Comparison of ENCODE assay signal across 8 cellular contexts in the genomic region with DNA sequence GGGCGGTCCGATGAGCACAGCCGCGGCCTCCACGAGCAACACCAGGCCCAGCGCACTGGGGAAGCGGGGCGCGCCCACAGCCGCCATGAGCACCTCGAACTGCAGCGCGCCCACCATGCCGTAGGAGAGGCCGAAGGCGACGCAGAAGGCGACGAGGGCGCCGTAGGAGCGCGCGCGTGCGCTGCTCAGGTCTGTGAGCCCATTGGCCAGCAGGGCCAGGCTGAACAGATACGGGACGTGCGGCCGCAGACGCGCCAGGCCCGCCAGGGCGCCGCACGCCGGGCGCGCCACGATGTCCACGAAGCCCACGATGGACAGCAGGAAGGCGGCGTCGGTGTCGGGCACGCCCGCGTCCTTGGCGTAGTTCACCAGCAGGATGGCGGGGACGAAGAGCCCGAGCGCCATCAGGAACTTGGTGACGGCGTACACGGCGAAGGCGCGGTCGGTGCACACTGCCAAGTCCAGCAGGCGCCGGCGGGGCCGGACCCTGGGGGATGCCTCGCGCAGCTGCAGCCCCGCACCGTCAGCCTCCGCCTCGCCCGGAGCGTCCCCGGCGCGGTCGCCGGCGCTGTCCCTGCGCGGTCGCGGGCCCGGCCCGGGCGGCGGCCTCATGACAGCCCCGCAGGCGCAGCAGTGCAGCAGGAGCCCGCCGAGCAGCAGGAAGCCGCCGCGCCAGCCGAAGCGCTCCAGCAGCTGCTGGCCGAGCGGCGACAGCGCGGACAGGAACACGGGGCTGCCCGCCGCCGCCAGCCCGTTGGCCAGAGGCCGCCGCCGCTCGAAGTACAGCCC. TPM values are rescaled to one million over a fixed set of nuclear protein-coding genes. Genes with fewer than 3 reads are reported as not detected.
DNase-seq lines count a peak whose midpoint lies in the region; ATAC-seq and TF ChIP-seq lines count a peak whose summit lies in the region.

No MANE protein-coding gene starts in this region.

- H3K4me3 Mint-ChIP-seq in activated CD8-positive, alpha-beta memory T cell treated with anti-CD3 and anti-CD28 coated beads, Interleukin-2, amount 10 ng/mL, durations not matched to agents 7 days and 5 days = no peak overlapping the region
- peak overlapping the region; percentile 34 for H3K4me3 Mint-ChIP-seq in dendritic cell treated with granulocyte-macrophage colony-stimulating factor and Interleukin-4, amounts not matched to agents 40 ng/mL and 50 ng/mL, for 4 days

- peak; percentile 37 for ATAC-seq in activated CD8-positive, alpha-beta memory T cell treated with anti-CD3 and anti-CD28 coated beads, Interleukin-2, amount 10 ng/mL, durations not matched to agents 7 days and 5 days
- peak; percentile 46 to 59 (median 56) for ATAC-seq in right lobe of liver

- TF ChIP-seq CTCF in right lobe of liver (IDR thresholded peaks at IDR 0.05) (no peak), transverse colon (IDR thresholded peaks at IDR 0.05) (no peak)

- H3K36me3 Mint-ChIP-seq in activated CD8-positive, alpha-beta memory T cell treated with anti-CD3 and anti-CD28 coated beads, Interleukin-2, amount 10 ng/mL, durations not matched to agents 7 days and 5 days = no peaks in the 10 kb centered on the region
- peaks cover 3% of the 10 kb centered on the region for H3K36me3 Mint-ChIP-seq in dendritic cell treated with granulocyte-macrophage colony-stimulating factor and Interleukin-4, amounts not matched to agents 40 ng/mL and 50 ng/mL, for 4 days (ENCODE audit: low read depth)

- no peak for DNase-seq in activated CD8-positive, alpha-beta memory T cell treated with anti-CD3 and anti-CD28 coated beads, Interleukin-2, amount 10 ng/mL, durations not matched to agents 7 days and 5 days
- no peak for DNase-seq in activated CD8-positive, alpha-beta memory T cell treated with anti-CD3 and anti-CD28 coated beads, Interleukin-2, amount 50 U/mL, for 4 hours
- DNase-seq in right lobe of liver (peak; percentile 47 to 58 (median 49)), transverse colon (peak; percentile 22), HCEC 1CT (no peak), OCI-M2 (lab: John Stamatoyannopoulos, UW; ENCODE audit: unreplicated experiment) (no peak), cerebellar cortex (ENCODE audit: low spot score) (no peak)

- 3% methylated on average over 6 of the region's 110 CpGs for WGBS in right lobe of liver (ENCODE audit: insufficient coverage, low coverage, low lambda C conversion rate, missing lambda C conversion rate)
- WGBS in transverse colon (ENCODE audit: low coverage in 1 of 2), 2 donors = 15 to 32% methylated on average over 13 to 50 of the region's 110 CpGs

- CTCF ChIA-PET in activated CD8-positive, alpha-beta memory T cell treated with anti-CD3 and anti-CD28 coated beads, Interleukin-2, amount 10 ng/mL, durations not matched to agents 7 days and 5 days (lab: Charles Lee) = interaction anchor here (0.6 kb wide), 1 partner anchor 127 kb away, joined by 3 read pairs; no protein-coding TSS in a partner anchor

- no peak for TF ChIP-seq EP300 in transverse colon (IDR thresholded peaks at IDR 0.05; ENCODE audit: low read depth)

- H3K9me3 ChIP-seq in right lobe of liver = no peaks in the 10 kb centered on the region
- H3K9me3 ChIP-seq in transverse colon = no peaks in the 10 kb centered on the region

- H3K4me1 Mint-ChIP-seq in activated CD8-positive, alpha-beta memory T cell treated with anti-CD3 and anti-CD28 coated beads, Interleukin-2, amount 10 ng/mL, durations not matched to agents 7 days and 5 days = peaks cover 4% of the 10 kb centered on the region
- peaks cover 10% of the 10 kb centered on the region for H3K4me1 Mint-ChIP-seq in dendritic cell treated with granulocyte-macrophage colony-stimulating factor and Interleukin-4, amounts not matched to agents 40 ng/mL and 50 ng/mL, for 4 days (ENCODE audit: low read depth)

- H3K27me3 ChIP-seq in right lobe of liver (no peaks in the 10 kb centered on the region), transverse colon (peaks cover 27% of the 10 kb centered on the region)

- intact Hi-C loops in dendritic cell treated with granulocyte-macrophage colony-stimulating factor and Interleukin-4, amounts not matched to agents 40 ng/mL and 50 ng/mL, for 4 days (cut with micrococcal nuclease) = no loop called here
- intact Hi-C loops in right lobe of liver (cut with DNase I) (no loop called here), transverse colon (cut with DNase I; ENCODE audit: low total_unique reads) (no loop called here)

- no peak overlapping the region for H3K27ac Mint-ChIP-seq in activated CD8-positive, alpha-beta memory T cell treated with anti-CD3 and anti-CD28 coated beads, Interleukin-2, amount 10 ng/mL, durations not matched to agents 7 days and 5 days
- H3K27ac Mint-ChIP-seq in dendritic cell treated with granulocyte-macrophage colony-stimulating factor and Interleukin-4, amounts not matched to agents 40 ng/mL and 50 ng/mL, for 4 days = no peak overlapping the region

- in situ Hi-C loops in transverse colon (cut with MboI; ENCODE audit: low pct_ligation_motif_present in 1 of 4, low pct_unique_long_range_greater_than_20kb in 1 of 4, low sequenced_read_pairs in 3 of 4) = no loop called here

- H3K4me1 ChIP-seq in right lobe of liver (peaks cover 0 to 5% (median 0%) of the 10 kb centered on the region in 4 donors), transverse colon (peaks cover 4 to 22% (median 21%) of the 10 kb centered on the region in 4 donors)

- no peak overlapping the region for H3K27ac ChIP-seq in right lobe of liver
- H3K27ac ChIP-seq in transverse colon = no peak overlapping the region

- H3K9me3 Mint-ChIP-seq in activated CD8-positive, alpha-beta memory T cell treated with anti-CD3 and anti-CD28 coated beads, Interleukin-2, amount 10 ng/mL, durations not matched to agents 7 days and 5 days (ENCODE audit: low read depth) = no peaks in the 10 kb centered on the region
- H3K9me3 Mint-ChIP-seq in dendritic cell treated with granulocyte-macrophage colony-stimulating factor and Interleukin-4, amounts not matched to agents 40 ng/mL and 50 ng/mL, for 4 days = no peaks in the 10 kb centered on the region

- peak overlapping the region in 1 of 3 donors; percentile 31 for H3K4me3 ChIP-seq in right lobe of liver
- H3K4me3 ChIP-seq in transverse colon = peak overlapping the region in 3 of 4 donors; percentile 12 to 45 (median 34)

- H3K36me3 ChIP-seq in right lobe of liver (no peaks in the 10 kb centered on the region), transverse colon (no peaks in the 10 kb centered on the region)

- peaks cover 31% of the 10 kb centered on the region for H3K27me3 Mint-ChIP-seq in activated CD8-positive, alpha-beta memory T cell treated with anti-CD3 and anti-CD28 coated beads, Interleukin-2, amount 10 ng/mL, durations not matched to agents 7 days and 5 days
- H3K27me3 Mint-ChIP-seq in dendritic cell treated with granulocyte-macrophage colony-stimulating factor and Interleukin-4, amounts not matched to agents 40 ng/mL and 50 ng/mL, for 4 days = peaks cover 72% of the 10 kb centered on the region

- TF ChIP-seq POLR2A in right lobe of liver (IDR thresholded peaks at IDR 0.05) (no peak), transverse colon (IDR thresholded peaks at IDR 0.05) (no peak)

RNA-seq across cellular contexts. Expression of a gene that starts 2.9 kb away (rescaled TPM):
- total RNA-seq in activated CD8-positive, alpha-beta memory T cell treated with anti-CD3 and anti-CD28 coated beads, Interleukin-2, amount 10 ng/mL, durations not matched to agents 7 days and 5 days = not detected
- not detected for total RNA-seq in right lobe of liver
- not detected for total RNA-seq in transverse colon

RNA-seq across cellular contexts. Expression of a gene that starts 23.8 kb away (rescaled TPM):
- 10 to 100 TPM; 12.5 to 15.9 TPM for total RNA-seq in activated CD8-positive, alpha-beta memory T cell treated with anti-CD3 and anti-CD28 coated beads, Interleukin-2, amount 10 ng/mL, durations not matched to agents 7 days and 5 days
- total RNA-seq in right lobe of liver (10 to 100 TPM; 13.0 to 26.4 (median 20.3) TPM), transverse colon (100 to 1,000 TPM in 1 of 4 donors, 10 to 100 TPM in 3; 34.3 to 127 (median 69.3) TPM)

RNA-seq across cellular contexts. Expression of a gene that starts 29.4 kb away (rescaled TPM):
- total RNA-seq in activated CD8-positive, alpha-beta memory T cell treated with anti-CD3 and anti-CD28 coated beads, Interleukin-2, amount 10 ng/mL, durations not matched to agents 7 days and 5 days = under 1 TPM; 0.37 to 0.70 TPM
- 1 to 10 TPM in 3 of 6 experiments, under 1 TPM in 3; 0.79 to 5.0 (median 1.4) TPM for total RNA-seq in right lobe of liver
- total RNA-seq in transverse colon = 100 to 1,000 TPM; 106 to 337 (median 127) TPM

Comparison
In these comparisons a context has a peak if more than half of its experiments do, and no peak if none do; other contexts are left out.
1. DNase-seq: peak in right lobe of liver (3 of 3) and transverse colon (single experiment); none in activated CD8-positive, alpha-beta memory T cell treated with anti-CD3 and anti-CD28 coated beads, Interleukin-2, amount 10 ng/mL, durations not matched to agents 7 days and 5 days (single experiment), activated CD8-positive, alpha-beta memory T cell treated with anti-CD3 and anti-CD28 coated beads, Interleukin-2, amount 50 U/mL, for 4 hours (single experiment), HCEC 1CT (single experiment), OCI-M2 (single experiment) and cerebellar cortex (single experiment).
2. RNA of a gene that starts 29.4 kb away (total RNA-seq): 106 to 337 TPM in transverse colon; 0.79 to 5.0 TPM in right lobe of liver and 0.37 to 0.70 TPM in activated CD8-positive, alpha-beta memory T cell treated with anti-CD3 and anti-CD28 coated beads, Interleukin-2, amount 10 ng/mL, durations not matched to agents 7 days and 5 days; every median in the first group is over 10 times any median in the second.